ENCODE assay signal across 7 cellular contexts in genomic region chrX:109886122-109886761, GRCh38.
DNase-seq lines count a peak whose midpoint lies in the region; ATAC-seq, FAIRE-seq and TF ChIP-seq lines count a peak whose summit lies in the region.

No MANE protein-coding gene starts in this region.

- TF ChIP-seq CTCF in D721Med (IDR thresholded peaks at IDR 0.05; ENCODE audit: insufficient read depth, missing control alignments), result peak; percentile 68
- TF ChIP-seq CTCF in OCI-LY1 (IDR thresholded peaks at IDR 0.05; ENCODE audit: low read length), result peak; percentile 51; the same call in 1 of the 2 replicates
- peak; percentile 73 for TF ChIP-seq CTCF in kidney epithelial cell (IDR thresholded peaks at IDR 0.05; ENCODE audit: insufficient read depth, low read length, poor library complexity, severe bottlenecking)
- TF ChIP-seq CTCF in tibial artery (IDR thresholded peaks at IDR 0.05), result peak; percentile 43

- no peak for ATAC-seq in GM21360 (IDR thresholded peaks at IDR 0.05; ENCODE audit: unreplicated experiment)

- no peaks in the 10 kb centered on the region for H3F3A ChIP-seq in OCI-LY1 (ENCODE audit: insufficient read depth, low read length)

- no peaks in the 10 kb centered on the region for H3K36me3 ChIP-seq in OCI-LY1 (ENCODE audit: insufficient read depth, low read length)
- H3K36me3 ChIP-seq in kidney epithelial cell (ENCODE audit: control insufficient read depth, insufficient read depth, low read length), result no peaks in the 10 kb centered on the region
- H3K36me3 ChIP-seq in tibial artery, result no peaks in the 10 kb centered on the region

- H2AFZ ChIP-seq in OCI-LY1 (ENCODE audit: low read length), result no peak overlapping the region

- no peaks in the 10 kb centered on the region for H3K9me3 ChIP-seq in OCI-LY1 (ENCODE audit: low read length)
- H3K9me3 ChIP-seq in tibial artery, result no peaks in the 10 kb centered on the region

- H3K4me1 ChIP-seq in OCI-LY1 (ENCODE audit: insufficient read depth, low read length, severe bottlenecking) (no peaks in the 10 kb centered on the region), tibial artery (no peaks in the 10 kb centered on the region)

- no peak overlapping the region for H3K9ac ChIP-seq in OCI-LY1 (ENCODE audit: low read length)

- no peak for TF ChIP-seq POLR2A in H54 (IDR thresholded peaks at IDR 0.05; ENCODE audit: low read depth, low read length)

- H3K27ac ChIP-seq in OCI-LY1 (ENCODE audit: low read depth, low read length, poor library complexity, severe bottlenecking) (no peak overlapping the region), tibial artery (no peak overlapping the region)

- H4K20me1 ChIP-seq in OCI-LY1 (ENCODE audit: insufficient read depth, low read length), result no peaks in the 10 kb centered on the region

- H3K27me3 ChIP-seq in OCI-LY1 (ENCODE audit: insufficient read depth, low read length) (no peaks in the 10 kb centered on the region), kidney epithelial cell (ENCODE audit: control insufficient read depth, insufficient read depth, low read length) (no peaks in the 10 kb centered on the region), tibial artery (no peaks in the 10 kb centered on the region)

- intact Hi-C loops in tibial artery (cut with DNase I; ENCODE audit: low total_unique reads), result no loop called here

- H3K4me3 ChIP-seq in OCI-LY1 (ENCODE audit: low read depth, low read length, poor library complexity, severe bottlenecking), result no peak overlapping the region
- no peak overlapping the region for H3K4me3 ChIP-seq in kidney epithelial cell (ENCODE audit: low read depth, low read length)
- H3K4me3 ChIP-seq in tibial artery, result no peak overlapping the region

- FAIRE-seq in D721Med (lab: Jason Lieb, UNC) (peak; percentile 56), H54 (lab: Jason Lieb, UNC) (no peak)

- H3K9me2 ChIP-seq in OCI-LY1 (ENCODE audit: low read depth, low read length), result no peaks in the 10 kb centered on the region

- H3K4me2 ChIP-seq in OCI-LY1 (ENCODE audit: low read length), result no peak overlapping the region

- DNase-seq in D721Med (ENCODE audit: insufficient read length, low spot score), result no peak
- DNase-seq in H54 (ENCODE audit: insufficient read length, low spot score), result peak; percentile 27
- DNase-seq in astrocyte of the hippocampus (ENCODE audit: low read depth, low spot score), result peak; percentile 64
- DNase-seq in kidney epithelial cell (ENCODE audit: low read depth), result no peak
- peak in 1 of 2 donors; percentile 24 for DNase-seq in tibial artery

- H3K79me2 ChIP-seq in OCI-LY1 (ENCODE audit: insufficient read depth, low read length), result no peaks in the 10 kb centered on the region

Comparison
In these comparisons a context has a peak if more than half of its experiments do, and no peak if none do; other contexts are left out.
1. DNase-seq: peak in H54 (single experiment) and astrocyte of the hippocampus (single experiment); none in D721Med (single experiment) and kidney epithelial cell (single experiment).
2. Peak in every context shown above with its lines, with median percentiles within 50 percentile points of each other: CTCF ChIP-seq.